ENCODE assay signal across 25 cellular contexts in the genomic region with DNA sequence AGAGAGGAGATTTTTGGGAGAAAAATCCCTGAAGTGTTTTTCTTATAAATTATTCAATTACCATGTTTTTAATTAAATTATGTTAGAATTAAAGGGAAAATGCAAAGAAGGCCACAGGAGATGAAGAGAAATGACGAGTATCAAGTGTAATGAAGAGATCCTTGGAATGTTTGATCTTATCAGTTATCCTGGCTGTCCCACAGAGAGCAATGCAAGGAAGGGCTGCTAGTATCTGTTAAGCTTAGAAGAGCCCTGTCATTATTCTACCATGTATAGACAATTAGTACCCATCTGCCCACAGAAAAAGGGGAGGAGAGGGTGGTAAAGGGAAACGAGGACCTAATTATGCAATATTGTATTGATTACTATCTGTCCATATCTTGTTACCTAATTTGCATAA.
"Had no signal": no experiment of that assay in that cellular context is flagged by ENCODE, and none has a peak within 500 bp of the region (broad histone marks: within the 10 kb centered on the region; RNA-seq: fewer than 3 reads in every experiment).

No MANE protein-coding gene starts in this region.

- H3K4me1 ChIP-seq: esophagus squamous epithelium, lower lobe of right lung, neural progenitor cell, parathyroid adenoma, testis, tibial nerve, upper lobe of right lung, uterus had no signal

- H3K4me2 ChIP-seq: neural progenitor cell, smooth muscle cell had no signal

- H2AFZ ChIP-seq: neural progenitor cell, parathyroid adenoma had no signal

- H3K4me1 Mint-ChIP-seq: nephron; neural progenitor cell; stimulated activated effector memory CD8-positive, alpha-beta T cell treated with anti-CD3 and anti-CD28 coated beads, Interleukin-12 subunit alpha, Interleukin-12 subunit beta, amount 100 ng/mL, for 72 hours had no signal

- H3K9me3 Mint-ChIP-seq: nephron; stimulated activated effector memory CD8-positive, alpha-beta T cell treated with anti-CD3 and anti-CD28 coated beads, Interleukin-12 subunit alpha, Interleukin-12 subunit beta, amount 100 ng/mL, for 72 hours had no signal

- H3K27me3 Mint-ChIP-seq: effector memory CD8-positive, alpha-beta T cell; progenitor cell of endocrine pancreas had no signal

- H3K4me3 ChIP-seq: esophagus squamous epithelium, lower lobe of right lung, neural progenitor cell, smooth muscle cell, testis, tibial nerve, upper lobe of right lung, uterus had no signal

- H3K36me3 Mint-ChIP-seq: naive thymus-derived CD4-positive, alpha-beta T cell; neural progenitor cell; stimulated activated effector memory CD8-positive, alpha-beta T cell treated with anti-CD3 and anti-CD28 coated beads, Interleukin-12 subunit alpha, Interleukin-12 subunit beta, amount 100 ng/mL, for 72 hours had no signal

- H3K9me3 ChIP-seq: esophagus squamous epithelium, lower lobe of right lung, testis, tibial nerve, upper lobe of right lung, uterus had no signal

- ATAC-seq: effector memory CD8-positive, alpha-beta T cell; left ventricle myocardium superior; lower lobe of right lung; naive thymus-derived CD4-positive, alpha-beta T cell; sciatic nerve; stimulated activated effector memory CD8-positive, alpha-beta T cell treated with anti-CD3 and anti-CD28 coated beads, Interleukin-12 subunit alpha, Interleukin-12 subunit beta, amount 100 ng/mL, for 72 hours; stimulated activated naive CD8-positive, alpha-beta T cell treated with anti-CD3 and anti-CD28 coated beads, Interleukin-15, Interleukin-2, amounts not matched to agents 100 U/mL and 50 U/mL, for 24 hours; upper lobe of right lung had no signal

- H3K4me3 Mint-ChIP-seq: effector memory CD8-positive, alpha-beta T cell; naive thymus-derived CD4-positive, alpha-beta T cell; nephron; neural progenitor cell; stimulated activated effector memory CD8-positive, alpha-beta T cell treated with anti-CD3 and anti-CD28 coated beads, Interleukin-12 subunit alpha, Interleukin-12 subunit beta, amount 100 ng/mL, for 72 hours had no signal

- H3K36me3 ChIP-seq: esophagus squamous epithelium, lower lobe of right lung, neural progenitor cell, tibial nerve, upper lobe of right lung, uterus had no signal

- DNase-seq: cortex of kidney; effector memory CD8-positive, alpha-beta T cell; erythroblast; esophagus squamous epithelium; foreskin melanocyte; left ventricle myocardium superior; lower lobe of right lung; midbrain; naive thymus-derived CD4-positive, alpha-beta T cell; stimulated activated CD4-positive, alpha-beta T cell treated with anti-CD3 and anti-CD28 coated beads, Interleukin-12 subunit alpha, Interleukin-12 subunit beta, amount 100 ng/mL, for 4 hours; stimulated activated CD4-positive, alpha-beta T cell treated with anti-CD3 and anti-CD28 coated beads, Interleukin-2, amount 100 ng/mL, for 24 hours; stimulated activated CD4-positive, alpha-beta T cell treated with anti-CD3 and anti-CD28 coated beads, Interleukin-4, amount 100 ng/mL, for 24 hours; stimulated activated naive CD8-positive, alpha-beta T cell treated with anti-CD3 and anti-CD28 coated beads, Interleukin-15, Interleukin-2, amounts not matched to agents 100 U/mL and 50 U/mL, for 24 hours; substantia nigra; testis; upper lobe of right lung; uterus had no signal

- H3K79me2 ChIP-seq: parathyroid adenoma had no signal

- H3K27ac Mint-ChIP-seq: effector memory CD8-positive, alpha-beta T cell; naive thymus-derived CD4-positive, alpha-beta T cell; nephron; neural progenitor cell; progenitor cell of endocrine pancreas; stimulated activated effector memory CD8-positive, alpha-beta T cell treated with anti-CD3 and anti-CD28 coated beads, Interleukin-12 subunit alpha, Interleukin-12 subunit beta, amount 100 ng/mL, for 72 hours had no signal

- H3K9ac ChIP-seq: neural progenitor cell, parathyroid adenoma had no signal

- H3K27ac ChIP-seq: esophagus squamous epithelium, lower lobe of right lung, neural progenitor cell, parathyroid adenoma, testis, tibial nerve, upper lobe of right lung, uterus had no signal

- H3K27me3 ChIP-seq: esophagus squamous epithelium, neural progenitor cell, testis, tibial nerve, upper lobe of right lung, uterus had no signal
